Comparison of ENCODE assay signal across 17 cellular contexts in the genomic region with DNA sequence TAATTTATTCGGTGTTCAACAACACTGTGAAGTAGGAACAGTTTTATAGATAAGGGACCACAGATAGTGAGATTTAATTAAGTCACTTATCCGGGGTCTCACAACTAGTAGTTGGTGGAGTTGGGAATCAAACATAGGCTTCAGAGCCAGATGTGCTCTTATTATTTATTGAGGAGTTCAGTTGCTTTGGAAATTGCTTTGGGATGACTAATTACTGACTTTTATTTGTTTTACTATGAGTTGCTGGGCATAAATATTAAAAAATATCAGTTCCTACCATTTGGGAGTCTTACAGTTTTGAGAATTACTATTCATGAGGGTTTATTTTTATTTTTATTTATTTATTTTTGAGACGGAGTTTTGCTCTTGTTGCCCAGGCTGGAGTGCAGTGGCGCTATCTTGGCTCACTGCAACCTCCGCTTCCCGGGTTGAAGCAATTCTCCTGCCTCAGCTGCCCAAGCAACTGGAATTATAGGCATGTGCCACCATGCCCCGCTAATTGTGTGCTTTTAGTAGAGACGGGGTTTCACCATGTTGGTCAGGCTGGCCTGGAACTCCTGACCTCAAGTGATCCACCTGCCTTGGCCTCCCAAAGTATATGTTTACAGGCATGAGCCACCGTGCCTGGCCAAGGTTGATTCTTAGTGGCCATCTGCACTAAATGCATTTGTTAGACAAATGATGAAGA. TPM values are rescaled to one million over a fixed set of nuclear protein-coding genes. Genes with fewer than 3 reads are reported as not detected.
A peak's percentile ranks its signal among the peaks of the same experiment; 100 is the strongest.
DNase-seq lines count a peak whose midpoint lies in the region; ATAC-seq and TF ChIP-seq lines count a peak whose summit lies in the region.
"Had no signal": no experiment of that assay in that cellular context is flagged by ENCODE, and none has a peak within 500 bp of the region (broad histone marks: within the 10 kb centered on the region; RNA-seq: fewer than 3 reads in every experiment).

No MANE protein-coding gene starts in this region.

- H3K36me3 ChIP-seq in SK-N-MC (ENCODE audit: insufficient read depth, low read length), result peaks cover 18% of the 10 kb centered on the region
- H3K36me3 ChIP-seq in hepatocyte (replicated peaks; ENCODE audit: insufficient read depth, low read depth), result no peaks in the 10 kb centered on the region

- H3K79me2 ChIP-seq in hepatocyte, result peaks cover 99% of the 10 kb centered on the region

- in situ Hi-C loops in KBM-7 (cut with MboI; ENCODE audit: low pct_unique_long_range_greater_than_20kb, low sequenced_read_pairs), result no loop called here

- DNase-seq in activated T-cell treated with anti-CD3 and anti-CD28 coated beads, Interleukin-2, amount 50 U/mL, for 24 hours, result no peak
- DNase-seq in activated T-cell treated with anti-CD3 and anti-CD28 coated beads, Interleukin-2, amount 50 U/mL, for 48 hours, result no peak
- DNase-seq in SK-N-MC (ENCODE audit: low read depth, low spot score) (no peak), hepatocyte (ENCODE audit: low spot score) (no peak), stromal cell of bone marrow (ENCODE audit: low read depth) (peak; percentile 25), KBM-7 (no peak), progenitor cell of endocrine pancreas (ENCODE audit: low spot score, unreplicated experiment) (no peak)
- DNase-seq: activated CD4-positive, alpha-beta T cell treated with anti-CD3 and anti-CD28 coated beads, Interleukin-2, amount 50 U/mL, for 1 hour; Calu3; NCI-H1930; NCI-H526 had no signal

- TF ChIP-seq CTCF in hepatocyte (IDR thresholded peaks at IDR 0.05; ENCODE audit: poor library complexity), result no peak
- TF ChIP-seq CTCF in progenitor cell of endocrine pancreas (IDR thresholded peaks at IDR 0.05; ENCODE audit: unreplicated experiment), result no peak

- H3K9me3 ChIP-seq in SK-N-MC (ENCODE audit: low read depth, low read length) (no peaks in the 10 kb centered on the region), hepatocyte (ENCODE audit: low read depth) (no peaks in the 10 kb centered on the region)

- peaks cover 70% of the 10 kb centered on the region for H3K36me3 Mint-ChIP-seq in activated T-cell treated with anti-CD3 and anti-CD28 coated beads, Interleukin-2, amount 50 U/mL, for 24 hours (ENCODE audit: low read depth)
- H3K36me3 Mint-ChIP-seq in progenitor cell of endocrine pancreas (ENCODE audit: insufficient read depth), result peaks cover 10% of the 10 kb centered on the region

- no peak overlapping the region for H2AFZ ChIP-seq in hepatocyte

- H3K4me1 ChIP-seq in hepatocyte (ENCODE audit: insufficient read depth), result peaks cover 12% of the 10 kb centered on the region

- H3K4me3 Mint-ChIP-seq in activated T-cell treated with anti-CD3 and anti-CD28 coated beads, Interleukin-2, amount 50 U/mL, for 24 hours, result no peak overlapping the region
- no peak overlapping the region for H3K4me3 Mint-ChIP-seq in progenitor cell of endocrine pancreas (ENCODE audit: low read depth)
- H3K4me3 Mint-ChIP-seq: activated T-helper 1 cell treated with anti-CD3 and anti-CD28 coated beads, Interleukin-12 subunit alpha, Interleukin-12 subunit beta, Interleukin-2, Interleukin-4 antibody, amounts not matched to agents 30 ng/mL and 10 ng/mL and 1 ng/mL, durations not matched to agents 14 hours and 24 hours and 36 hours; stimulated activated memory B cell treated with anti-CD40 and anti-IgM and Interleukin-4, amounts not matched to agents 10 μg/mL and 1 μg/mL and 100 μg/mL, for 72 hours had no signal

- H3K9me2 ChIP-seq in hepatocyte (replicated peaks; ENCODE audit: insufficient read depth), result no peaks in the 10 kb centered on the region

- 88% methylated on average over 9 of the region's 9 CpGs for WGBS in hepatocyte (ENCODE audit: low lambda C conversion rate, missing lambda C conversion rate)

- no peak overlapping the region for H3K9ac ChIP-seq in SK-N-MC (ENCODE audit: insufficient read length)
- H3K9ac ChIP-seq: KMS-11 had no signal

- H3K27ac ChIP-seq in SK-N-MC, result peak overlapping the region; percentile 71
- peak overlapping the region; percentile 8 for H3K27ac ChIP-seq in hepatocyte
- H3K27ac ChIP-seq: KMS-11 had no signal

- no peaks in the 10 kb centered on the region for H3K27me3 Mint-ChIP-seq in activated T-cell treated with anti-CD3 and anti-CD28 coated beads, Interleukin-2, amount 50 U/mL, for 24 hours
- no peaks in the 10 kb centered on the region for H3K27me3 Mint-ChIP-seq in progenitor cell of endocrine pancreas
- H3K27me3 Mint-ChIP-seq: stimulated activated memory B cell treated with anti-CD40 and anti-IgM and Interleukin-4, amounts not matched to agents 10 μg/mL and 1 μg/mL and 100 μg/mL, for 72 hours had no signal

- H3K27me3 ChIP-seq in hepatocyte, result no peaks in the 10 kb centered on the region

- H3K4me1 Mint-ChIP-seq in activated T-cell treated with anti-CD3 and anti-CD28 coated beads, Interleukin-2, amount 50 U/mL, for 24 hours (ENCODE audit: low read depth), result peaks cover 71% of the 10 kb centered on the region
- peaks cover 12% of the 10 kb centered on the region for H3K4me1 Mint-ChIP-seq in progenitor cell of endocrine pancreas (ENCODE audit: low read depth)

- H3K9me3 Mint-ChIP-seq in activated T-cell treated with anti-CD3 and anti-CD28 coated beads, Interleukin-2, amount 50 U/mL, for 24 hours, result no peaks in the 10 kb centered on the region
- H3K9me3 Mint-ChIP-seq in progenitor cell of endocrine pancreas (ENCODE audit: low read depth), result peaks cover 4% of the 10 kb centered on the region
- H3K9me3 Mint-ChIP-seq: activated T-helper 1 cell treated with anti-CD3 and anti-CD28 coated beads, Interleukin-12 subunit alpha, Interleukin-12 subunit beta, Interleukin-2, Interleukin-4 antibody, amounts not matched to agents 30 ng/mL and 10 ng/mL and 1 ng/mL, durations not matched to agents 14 hours and 24 hours and 36 hours had no signal

- H3K4me3 ChIP-seq in SK-N-MC, result no peak overlapping the region
- no peak overlapping the region for H3K4me3 ChIP-seq in hepatocyte

- no peak overlapping the region for H3K4me2 ChIP-seq in hepatocyte
- H3K4me2 ChIP-seq: KMS-11 had no signal

- peak overlapping the region; percentile 44 for H3K27ac Mint-ChIP-seq in activated T-cell treated with anti-CD3 and anti-CD28 coated beads, Interleukin-2, amount 50 U/mL, for 24 hours
- H3K27ac Mint-ChIP-seq in progenitor cell of endocrine pancreas, result no peak overlapping the region
- H3K27ac Mint-ChIP-seq: activated T-helper 1 cell treated with anti-CD3 and anti-CD28 coated beads, Interleukin-12 subunit alpha, Interleukin-12 subunit beta, Interleukin-2, Interleukin-4 antibody, amounts not matched to agents 30 ng/mL and 10 ng/mL and 1 ng/mL, durations not matched to agents 14 hours and 24 hours and 36 hours; stimulated activated memory B cell treated with anti-CD40 and anti-IgM and Interleukin-4, amounts not matched to agents 10 μg/mL and 1 μg/mL and 100 μg/mL, for 72 hours had no signal

- ATAC-seq in HG02678 (IDR thresholded peaks at IDR 0.05; ENCODE audit: unreplicated experiment), result no peak
- ATAC-seq: HCT116; stimulated activated memory B cell treated with anti-CD40 and anti-IgM and Interleukin-4, amounts not matched to agents 10 μg/mL and 1 μg/mL and 100 μg/mL, for 72 hours had no signal

- H4K20me1 ChIP-seq in hepatocyte (ENCODE audit: insufficient read depth, poor library complexity, severe bottlenecking), result peaks cover 94% of the 10 kb centered on the region

RNA-seq across cellular contexts. Expression of gene THRAP3, which starts 27.7 kb away (rescaled TPM):
- 82.7 and 84.6 TPM in 2 replicates for total RNA-seq in hepatocyte
- polyA plus RNA-seq in hepatocyte, result 45.8 and 50.0 TPM in 2 replicates
- total RNA-seq in progenitor cell of endocrine pancreas, result 142 and 145 TPM in 2 replicates

RNA-seq across cellular contexts. Expression of gene SH3D21, which starts 54.2 kb away (rescaled TPM):
- total RNA-seq in hepatocyte, result 2.9 and 4.6 TPM in 2 replicates
- polyA plus RNA-seq in hepatocyte, result 2.6 and 4.7 TPM in 2 replicates
- total RNA-seq in progenitor cell of endocrine pancreas, result 10.6 and 11.0 TPM in 2 replicates
- total RNA-seq: A172 had no signal
